Comparison of ENCODE assay signal across 8 cellular contexts in genomic region chr1:229928767-229929166, GRCh38.
"Had no signal": no experiment of that assay in that cellular context is flagged by ENCODE, and none has a peak within 500 bp of the region (broad histone marks: within the 10 kb centered on the region; RNA-seq: fewer than 3 reads in every experiment).

No MANE protein-coding gene starts in this region.

- H3K4me3 Mint-ChIP-seq: GM23338, H9 had no signal

- H3K27ac Mint-ChIP-seq: GM23338, H9 had no signal

- H3K4me3 ChIP-seq: GM23338 had no signal

- FAIRE-seq: H1, HTR-8/SVneo had no signal

- DNase-seq: H9, HCEC 1CT, IMR-90, KBM-7 had no signal

- H3K27ac ChIP-seq: KMS-11 had no signal

- ATAC-seq: GM23338 had no signal
